In the genomic region with DNA sequence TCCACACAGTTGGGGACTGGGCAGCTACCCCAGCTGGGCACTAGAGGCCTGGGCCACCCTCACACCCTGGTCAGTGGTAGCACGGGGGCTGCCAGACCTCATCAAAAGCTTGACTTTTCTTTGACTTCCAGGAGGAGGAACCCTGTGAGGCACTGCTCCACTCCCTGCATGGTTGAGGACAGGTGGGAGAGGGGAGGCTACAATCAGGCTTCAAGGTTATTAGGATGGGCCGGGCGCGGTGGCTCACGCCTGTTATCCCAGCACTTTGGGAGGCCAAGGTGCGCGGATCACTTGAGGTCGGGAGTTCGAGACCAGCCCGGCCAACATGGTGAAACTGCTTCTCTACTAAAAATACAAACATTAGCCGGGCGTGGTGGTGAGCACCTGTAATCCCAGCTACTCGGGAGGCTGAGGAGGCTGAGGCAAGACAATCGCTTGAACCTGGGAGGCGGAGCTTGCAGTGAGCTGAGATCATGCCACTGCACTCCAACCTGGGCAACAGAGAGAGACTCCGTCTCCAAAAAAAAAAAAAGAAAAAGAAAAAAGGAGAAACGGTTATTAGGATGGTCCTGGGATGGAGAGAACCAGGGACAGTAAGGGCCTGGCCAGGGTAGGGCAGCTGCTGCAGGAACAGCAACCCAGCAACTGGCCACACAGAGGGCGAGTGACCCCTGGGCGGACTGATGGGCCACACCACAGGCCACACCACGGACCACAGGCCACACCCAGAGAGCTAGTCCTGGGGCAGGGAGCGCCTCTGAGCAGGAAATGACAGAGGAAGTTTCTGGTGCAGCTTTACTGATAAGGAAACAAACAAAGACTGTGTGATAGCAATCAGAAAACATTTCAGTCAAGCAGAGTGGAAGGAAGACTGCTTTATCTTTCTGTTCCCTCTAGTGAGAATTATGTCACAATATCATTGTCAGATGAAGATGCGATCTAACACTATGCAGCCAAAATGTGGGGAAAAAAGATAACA, we compare ENCODE assay signal across 10 cellular contexts. TPM values are rescaled to one million over a fixed set of nuclear protein-coding genes. Genes with fewer than 3 reads are reported as not detected.
A peak's percentile ranks its signal among the peaks of the same experiment; 100 is the strongest.
DNase-seq lines count a peak whose midpoint lies in the region; ATAC-seq and TF ChIP-seq lines count a peak whose summit lies in the region.
"Had no signal": no experiment of that assay in that cellular context is flagged by ENCODE, and none has a peak within 500 bp of the region (broad histone marks: within the 10 kb centered on the region; RNA-seq: fewer than 3 reads in every experiment).

No MANE protein-coding gene starts in this region.

- H2AFZ ChIP-seq in GM23338: no peak overlapping the region

- no peak for TF ChIP-seq POLR2A in NB4 (IDR thresholded peaks at IDR 0.05; ENCODE audit: extremely low read depth, insufficient read length)

- no peak overlapping the region for H3K4me2 ChIP-seq in GM23338

- H3K4me3 ChIP-seq in NB4 (ENCODE audit: low read depth, low read length) (no peak overlapping the region), GM23338 (no peak overlapping the region)

- H3K27ac ChIP-seq in GM23338 (ENCODE audit: low read depth): no peak overlapping the region

- no peaks in the 10 kb centered on the region for H3K4me1 Mint-ChIP-seq in GM23338

- H3F3A ChIP-seq in GM23338 (replicated peaks; ENCODE audit: low read depth): no peaks in the 10 kb centered on the region

- H3K79me2 ChIP-seq in GM23338 (replicated peaks; ENCODE audit: insufficient read depth): no peaks in the 10 kb centered on the region

- no peaks in the 10 kb centered on the region for H3K9me2 ChIP-seq in GM23338 (ENCODE audit: insufficient read depth)

- H3K9me3 Mint-ChIP-seq in GM23338: no peaks in the 10 kb centered on the region

- H3K4me1 ChIP-seq in GM23338 (ENCODE audit: insufficient read depth): no peaks in the 10 kb centered on the region

- peaks cover 3% of the 10 kb centered on the region for H3K27me3 Mint-ChIP-seq in GM23338 (ENCODE audit: insufficient read depth, low read depth, poor library complexity)

- no peaks in the 10 kb centered on the region for H3K36me3 Mint-ChIP-seq in GM23338 (ENCODE audit: low read depth)

- no peaks in the 10 kb centered on the region for H3K36me3 ChIP-seq in GM23338 (ENCODE audit: insufficient read depth)

- no peak for TF ChIP-seq CTCF in NB4 (IDR thresholded peaks at IDR 0.05; ENCODE audit: low read depth, low read length)
- no peak for TF ChIP-seq CTCF in GM23338 (conservative IDR thresholded peaks at IDR 0.05; ENCODE audit: low read depth in 2 of 2)

- H4K20me1 ChIP-seq in GM23338 (replicated peaks; ENCODE audit: insufficient read depth): no peaks in the 10 kb centered on the region

- H3K27ac Mint-ChIP-seq in GM23338: no peak overlapping the region

- DNase-seq in ELF-1 (ENCODE audit: low read depth, low spot score): peak; percentile 58
- DNase-seq in NB4 (ENCODE audit: low read depth): peak; percentile 69
- DNase-seq in activated gamma-delta T cell treated with Interleukin-2 at 50 U/mL for 16 hours: peak; percentile 22
- DNase-seq in myocyte (ENCODE audit: low read depth): peak; percentile 75
- no peak for DNase-seq in NCI-H1092 treated with DMSO at 0.1 percent for 48 hours (lab: John Stamatoyannopoulos, UW)
- DNase-seq in GM23338 (ENCODE audit: low spot score): no peak
- DNase-seq: NCI-H2029 treated with DMSO at 0.1 percent for 48 hours had no signal

- ATAC-seq in HG02885 (IDR thresholded peaks at IDR 0.05; ENCODE audit: poor library complexity, unreplicated experiment) (no peak), GM23338 (no peak), HG03342 (IDR thresholded peaks at IDR 0.05; ENCODE audit: unreplicated experiment) (no peak)

- H3K4me3 Mint-ChIP-seq in GM23338: no peak overlapping the region

- H3K27me3 ChIP-seq in GM23338 (ENCODE audit: insufficient read depth): no peaks in the 10 kb centered on the region

TF ChIP-seq in GM23338, 12 proteins besides CTCF, POLR2A, EP300 and RAD21 (continues in another document):
- no peak for TF ChIP-seq JUNB (IDR thresholded peaks at IDR 0.05; ENCODE audit: unreplicated experiment)
- TF ChIP-seq STAT1 (IDR thresholded peaks at IDR 0.05; ENCODE audit: unreplicated experiment): no peak
- no peak for TF ChIP-seq NANOG (IDR thresholded peaks at IDR 0.05; ENCODE audit: borderline replicate concordance)
- TF ChIP-seq, protein P1, sequence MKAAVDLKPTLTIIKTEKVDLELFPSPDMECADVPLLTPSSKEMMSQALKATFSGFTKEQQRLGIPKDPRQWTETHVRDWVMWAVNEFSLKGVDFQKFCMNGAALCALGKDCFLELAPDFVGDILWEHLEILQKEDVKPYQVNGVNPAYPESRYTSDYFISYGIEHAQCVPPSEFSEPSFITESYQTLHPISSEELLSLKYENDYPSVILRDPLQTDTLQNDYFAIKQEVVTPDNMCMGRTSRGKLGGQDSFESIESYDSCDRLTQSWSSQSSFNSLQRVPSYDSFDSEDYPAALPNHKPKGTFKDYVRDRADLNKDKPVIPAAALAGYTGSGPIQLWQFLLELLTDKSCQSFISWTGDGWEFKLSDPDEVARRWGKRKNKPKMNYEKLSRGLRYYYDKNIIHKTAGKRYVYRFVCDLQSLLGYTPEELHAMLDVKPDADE (IDR thresholded peaks at IDR 0.05): no peak
- no peak for TF ChIP-seq EZH2phosphoT487 (IDR thresholded peaks at IDR 0.05; ENCODE audit: unreplicated experiment)
- no peak for TF ChIP-seq ZNF331 (CRISPR knock-in tag; IDR thresholded peaks at IDR 0.05; ENCODE audit: low read depth)
- no peak for TF ChIP-seq ZNF114 (CRISPR knock-in tag; IDR thresholded peaks at IDR 0.05)
- TF ChIP-seq, protein P2, sequence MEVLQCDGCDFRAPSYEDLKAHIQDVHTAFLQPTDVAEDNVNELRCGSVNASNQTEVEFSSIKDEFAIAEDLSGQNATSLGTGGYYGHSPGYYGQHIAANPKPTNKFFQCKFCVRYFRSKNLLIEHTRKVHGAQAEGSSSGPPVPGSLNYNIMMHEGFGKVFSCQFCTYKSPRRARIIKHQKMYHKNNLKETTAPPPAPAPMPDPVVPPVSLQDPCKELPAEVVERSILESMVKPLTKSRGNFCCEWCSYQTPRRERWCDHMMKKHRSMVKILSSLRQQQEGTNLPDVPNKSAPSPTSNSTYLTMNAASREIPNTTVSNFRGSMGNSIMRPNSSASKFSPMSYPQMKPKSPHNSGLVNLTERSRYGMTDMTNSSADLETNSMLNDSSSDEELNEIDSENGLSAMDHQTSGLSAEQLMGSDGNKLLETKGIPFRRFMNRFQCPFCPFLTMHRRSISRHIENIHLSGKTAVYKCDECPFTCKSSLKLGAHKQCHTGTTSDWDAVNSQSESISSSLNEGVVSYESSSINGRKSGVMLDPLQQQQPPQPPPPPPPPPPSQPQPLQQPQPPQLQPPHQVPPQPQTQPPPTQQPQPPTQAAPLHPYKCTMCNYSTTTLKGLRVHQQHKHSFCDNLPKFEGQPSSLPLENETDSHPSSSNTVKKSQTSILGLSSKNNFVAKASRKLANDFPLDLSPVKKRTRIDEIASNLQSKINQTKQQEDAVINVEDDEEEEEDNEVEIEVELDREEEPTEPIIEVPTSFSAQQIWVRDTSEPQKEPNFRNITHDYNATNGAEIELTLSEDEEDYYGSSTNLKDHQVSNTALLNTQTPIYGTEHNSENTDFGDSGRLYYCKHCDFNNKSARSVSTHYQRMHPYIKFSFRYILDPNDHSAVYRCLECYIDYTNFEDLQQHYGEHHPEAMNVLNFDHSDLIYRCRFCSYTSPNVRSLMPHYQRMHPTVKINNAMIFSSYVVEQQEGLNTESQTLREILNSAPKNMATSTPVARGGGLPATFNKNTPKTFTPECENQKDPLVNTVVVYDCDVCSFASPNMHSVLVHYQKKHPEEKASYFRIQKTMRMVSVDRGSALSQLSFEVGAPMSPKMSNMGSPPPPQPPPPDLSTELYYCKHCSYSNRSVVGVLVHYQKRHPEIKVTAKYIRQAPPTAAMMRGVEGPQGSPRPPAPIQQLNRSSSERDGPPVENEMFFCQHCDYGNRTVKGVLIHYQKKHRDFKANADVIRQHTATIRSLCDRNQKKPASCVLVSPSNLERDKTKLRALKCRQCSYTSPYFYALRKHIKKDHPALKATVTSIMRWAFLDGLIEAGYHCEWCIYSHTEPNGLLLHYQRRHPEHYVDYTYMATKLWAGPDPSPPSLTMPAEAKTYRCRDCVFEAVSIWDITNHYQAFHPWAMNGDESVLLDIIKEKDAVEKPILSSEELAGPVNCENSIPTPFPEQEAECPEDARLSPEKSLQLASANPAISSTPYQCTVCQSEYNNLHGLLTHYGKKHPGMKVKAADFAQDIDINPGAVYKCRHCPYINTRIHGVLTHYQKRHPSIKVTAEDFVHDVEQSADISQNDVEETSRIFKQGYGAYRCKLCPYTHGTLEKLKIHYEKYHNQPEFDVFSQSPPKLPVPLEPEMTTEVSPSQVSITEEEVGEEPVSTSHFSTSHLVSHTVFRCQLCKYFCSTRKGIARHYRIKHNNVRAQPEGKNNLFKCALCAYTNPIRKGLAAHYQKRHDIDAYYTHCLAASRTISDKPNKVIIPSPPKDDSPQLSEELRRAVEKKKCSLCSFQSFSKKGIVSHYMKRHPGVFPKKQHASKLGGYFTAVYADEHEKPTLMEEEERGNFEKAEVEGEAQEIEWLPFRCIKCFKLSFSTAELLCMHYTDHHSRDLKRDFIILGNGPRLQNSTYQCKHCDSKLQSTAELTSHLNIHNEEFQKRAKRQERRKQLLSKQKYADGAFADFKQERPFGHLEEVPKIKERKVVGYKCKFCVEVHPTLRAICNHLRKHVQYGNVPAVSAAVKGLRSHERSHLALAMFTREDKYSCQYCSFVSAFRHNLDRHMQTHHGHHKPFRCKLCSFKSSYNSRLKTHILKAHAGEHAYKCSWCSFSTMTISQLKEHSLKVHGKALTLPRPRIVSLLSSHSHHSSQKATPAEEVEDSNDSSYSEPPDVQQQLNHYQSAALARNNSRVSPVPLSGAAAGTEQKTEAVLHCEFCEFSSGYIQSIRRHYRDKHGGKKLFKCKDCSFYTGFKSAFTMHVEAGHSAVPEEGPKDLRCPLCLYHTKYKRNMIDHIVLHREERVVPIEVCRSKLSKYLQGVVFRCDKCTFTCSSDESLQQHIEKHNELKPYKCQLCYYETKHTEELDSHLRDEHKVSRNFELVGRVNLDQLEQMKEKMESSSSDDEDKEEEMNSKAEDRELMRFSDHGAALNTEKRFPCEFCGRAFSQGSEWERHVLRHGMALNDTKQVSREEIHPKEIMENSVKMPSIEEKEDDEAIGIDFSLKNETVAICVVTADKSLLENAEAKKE (CRISPR knock-in tag; IDR thresholded peaks at IDR 0.05): no peak
- no peak for TF ChIP-seq EZH2 (IDR thresholded peaks at IDR 0.05; ENCODE audit: low read depth, unreplicated experiment)

RNA-seq across cellular contexts. Expression of a gene that starts 20.5 kb away (rescaled TPM):
- total RNA-seq in myocyte: not detected in 2 replicates
- not detected for polyA plus RNA-seq in myocyte (2012)
- not detected in 2 replicates for total RNA-seq in GM23338 (2014; rRNA removed; shearing (Covaris generic))
- not detected in 2 replicates for polyA plus RNA-seq in GM23338 (2016; fragmentation: Nextera tagmentation; extraction: Ambion mirVana)
- total RNA-seq: liver had no signal
- polyA plus RNA-seq: liver had no signal

RNA-seq across cellular contexts. Expression of a gene that starts 26.0 kb away (rescaled TPM):
- total RNA-seq in myocyte: 28.5 and 29.9 TPM in 2 replicates
- polyA plus RNA-seq in myocyte (2012): 16.2 TPM
- 32.7 and 34.0 TPM in 2 replicates for total RNA-seq in GM23338 (2014; rRNA removed; shearing (Covaris generic))
- polyA plus RNA-seq in GM23338 (2016; fragmentation: Nextera tagmentation; extraction: Ambion mirVana): 27.4 and 27.7 TPM in 2 replicates

RNA-seq across cellular contexts. Expression of a gene that starts 58.9 kb away (rescaled TPM):
- total RNA-seq in myocyte: not detected in 2 replicates
- not detected for polyA plus RNA-seq in myocyte (2012)
- not detected in 2 replicates for total RNA-seq in GM23338 (2014; rRNA removed; shearing (Covaris generic))
- polyA plus RNA-seq in GM23338 (2016; fragmentation: Nextera tagmentation; extraction: Ambion mirVana): not detected in 2 replicates
- total RNA-seq: liver had no signal
- polyA plus RNA-seq: liver had no signal

Comparison
In these comparisons a context has a peak if more than half of its experiments do, and no peak if none do; other contexts are left out.
1. DNase-seq: peak in ELF-1 (single experiment), NB4 (single experiment), activated gamma-delta T cell treated with Interleukin-2 at 50 U/mL for 16 hours (single experiment) and myocyte (single experiment); none in NCI-H1092 treated with DMSO at 0.1 percent for 48 hours (single experiment) and GM23338 (single experiment).